ENCODE assay signal across 8 cellular contexts in genomic region chr18:741931-742512, GRCh38. TPM values are rescaled to one million over a fixed set of nuclear protein-coding genes. Genes with fewer than 3 reads are reported as not detected.
DNase-seq lines count a peak whose midpoint lies in the region; ATAC-seq, FAIRE-seq and TF ChIP-seq lines count a peak whose summit lies in the region.

No MANE protein-coding gene starts in this region.

- intact Hi-C loops in K562 (cut with micrococcal nuclease) = loop anchor here (1.0 to 10.0 kb wide), 3 partner anchors 72 to 117 kb away; no protein-coding TSS in a partner anchor

- TF ChIP-seq CTCF in C4-2B (conservative IDR thresholded peaks at IDR 0.05) (peak; percentile 86), K562 (IDR thresholded peaks at IDR 0.05 in 2 of 3, conservative IDR thresholded peaks at IDR 0.05 in 1 of 3; ENCODE audit: insufficient read depth in 2 of 3, low read depth in 1 of 3, low read length in 3 of 3) (peak; percentile 69 to 92 (median 70); a peak in 5 of 6 replicates), suprapubic skin (IDR thresholded peaks at IDR 0.05) (peak; percentile 58 to 71)

- peaks cover 8% of the 10 kb centered on the region; the same call in 2 of the 3 replicates for H3K79me2 ChIP-seq in K562 (ENCODE audit: control insufficient read depth, insufficient read depth, low read length)

- no peaks in the 10 kb centered on the region for H4K20me1 ChIP-seq in K562 (replicated peaks; ENCODE audit: control insufficient read depth, insufficient read depth, low read length)

- H2AFZ ChIP-seq in K562 (ENCODE audit: low read depth, low read length) = no peak overlapping the region

- POLR2A ChIA-PET in K562 (lab: Yijun Ruan, JAX) = interaction anchor here (0.7 to 1.5 kb wide), 2 partner anchors 71 to 112 kb away, joined by 3 read pairs; no protein-coding TSS in a partner anchor

- no TSS peak for BruUV-seq in K562 (replicated peaks; lab: Mats Ljungman, UMichigan)

- TF ChIP-seq POLR2A in K562 (conservative IDR thresholded peaks at IDR 0.05) (no peak), suprapubic skin (IDR thresholded peaks at IDR 0.05) (no peak)

- H3K9me1 ChIP-seq in K562 (ENCODE audit: control insufficient read depth, insufficient read depth, low read length) = no peaks in the 10 kb centered on the region

- H3K4me1 ChIP-seq in K562 (replicated peaks in 1 of 2; ENCODE audit: control insufficient read depth in 2 of 2, insufficient read depth in 2 of 2, low read length in 2 of 2) = no peaks in the 10 kb centered on the region
- no peaks in the 10 kb centered on the region for H3K4me1 ChIP-seq in suprapubic skin

- TF ChIP-seq EP300 in K562 (IDR thresholded peaks at IDR 0.05; ENCODE audit: low read length) = no peak
- no peak for TF ChIP-seq EP300 in suprapubic skin (IDR thresholded peaks at IDR 0.05)

- H3K27ac ChIP-seq in C4-2B (no peak overlapping the region), K562 (ENCODE audit: extremely low read depth, low read depth, low read length) (no peak overlapping the region), suprapubic skin (no peak overlapping the region)

- peak; percentile 76 for FAIRE-seq in K562 (lab: Jason Lieb, UNC)

- H3K36me3 ChIP-seq in K562 (ENCODE audit: control insufficient read depth, insufficient read depth, low read length) (peaks cover 95% of the 10 kb centered on the region), suprapubic skin (peaks cover 41% of the 10 kb centered on the region)

- peak; percentile 10 for DNase-seq in NCI-H526 treated with DMSO at 0.1 percent for 48 hours (lab: John Stamatoyannopoulos, UW)
- DNase-seq in K562 (ENCODE audit: extremely low read depth in 1 of 4, low spot score in 3 of 4) = peak; percentile 58 to 69 (median 66)
- peak; percentile 59 for DNase-seq in inferior parietal cortex (ENCODE audit: extremely low spot score)
- DNase-seq in suprapubic skin (ENCODE audit: low spot score in 2 of 2) = no peak
- DNase-seq in activated T-cell treated with anti-CD3 and anti-CD28 coated beads, Interleukin-2, amount 50 U/mL, for 1 hour = no peak

- H3K9me3 ChIP-seq in K562 (replicated peaks; ENCODE audit: control insufficient read depth, insufficient read depth, low read depth, low read length) = no peaks in the 10 kb centered on the region
- H3K9me3 ChIP-seq in suprapubic skin = no peaks in the 10 kb centered on the region

- H3K4me2 ChIP-seq in K562 (ENCODE audit: insufficient read depth, low read length) = no peak overlapping the region

- no peaks in the 10 kb centered on the region for H3K27me3 ChIP-seq in K562 (ENCODE audit: control insufficient read depth in 2 of 2, insufficient read depth in 2 of 2, low read length in 2 of 2)
- H3K27me3 ChIP-seq in suprapubic skin = no peaks in the 10 kb centered on the region

- H3K4me3 ChIP-seq in K562 (no peak overlapping the region), suprapubic skin (no peak overlapping the region)

- in situ Hi-C loops in K562 (cut with MboI) = loop anchor here (5.0 kb wide), 1 partner anchor 90 kb away; no protein-coding TSS in a partner anchor

- H3K9ac ChIP-seq in K562 (ENCODE audit: insufficient read depth in 1 of 2, low read depth in 2 of 2, low read length in 2 of 2) = no peak overlapping the region

- peak; percentile 84 for ATAC-seq in GM18861 (IDR thresholded peaks at IDR 0.05; ENCODE audit: unreplicated experiment)
- peak; percentile 63 for ATAC-seq in HG03108 (IDR thresholded peaks at IDR 0.05; ENCODE audit: unreplicated experiment)
- ATAC-seq in K562 = peak; percentile 90

- TF ChIP-seq RAD21 in K562 (CRISPR knock-in tag; conservative IDR thresholded peaks at IDR 0.05 in 1 of 2, IDR thresholded peaks at IDR 0.05 in 1 of 2) = peak; percentile 96 to 97

- CTCF ChIA-PET in K562 (lab: Yijun Ruan, JAX; ENCODE audit: low intra/inter-chr PET ratio) = interaction anchor here (0.6 to 3.1 kb wide), 7 partner anchors 73 to 118 kb away, joined by 3 to 61 read pairs (median 4); no protein-coding TSS in a partner anchor

TF ChIP-seq in K562, 482 proteins besides CTCF, POLR2A, EP300 and RAD21 (continues in another document):
- TF ChIP-seq ZNF766 (CRISPR knock-in tag; conservative IDR thresholded peaks at IDR 0.05) = 0 out of 2 replicates have a peak, but pooled peaks have one; percentile 25
- peak; percentile 52; the same call in 1 of the 2 replicates for TF ChIP-seq ILF3 (IDR thresholded peaks at IDR 0.05; ENCODE audit: borderline replicate concordance)
- no peak for TF ChIP-seq ZNF668 (CRISPR knock-in tag; IDR thresholded peaks at IDR 0.05)
- TF ChIP-seq E2F1 (CRISPR knock-in tag; IDR thresholded peaks at IDR 0.05) = no peak
- TF ChIP-seq PYGO2 (tag; IDR thresholded peaks at IDR 0.05) = no peak
- TF ChIP-seq CREB5 (CRISPR knock-in tag; IDR thresholded peaks at IDR 0.05) = no peak

RNA-seq across cellular contexts. Expression of gene ENOSF1, which starts 29.6 kb away (rescaled TPM):
- 450 and 471 TPM in 2 replicates for total RNA-seq in K562 (2011; cell fraction: chromatin; rRNA removed; ENCODE audit: low replicate concordance)
- 248 and 273 TPM in 2 replicates for total RNA-seq in K562 (2011; cell fraction: nucleolus; rRNA removed)
- total RNA-seq in K562 (2011; cell fraction: nucleoplasm; rRNA removed) = 343 and 442 TPM in 2 replicates
- total RNA-seq in K562 (2014; rRNA removed) = 36.0 and 42.2 TPM in 2 replicates
- 48.0 and 49.8 TPM in 2 replicates for total RNA-seq in K562 (2014; rRNA removed; fragmentation: Illumina TruSeq; extraction: Trizol)
- 40.5 and 44.5 TPM in 2 replicates for total RNA-seq in K562 (2015; rRNA removed; fragmentation: Illumina TruSeq; extraction: Trizol)
- 60.0 and 66.4 TPM in 2 replicates for total RNA-seq in K562 (2021)
- 46.5 and 50.9 TPM in 2 replicates for polyA plus RNA-seq in K562 (2011; rRNA removed)
- polyA plus RNA-seq in K562 (2011; cell fraction: cytosol; rRNA removed) = 18.7 and 22.2 TPM in 2 replicates
- polyA plus RNA-seq in K562 (2011; cell fraction: nucleus; rRNA removed) = 202 and 262 TPM in 2 replicates
- 37.6 and 66.2 TPM in 2 replicates for polyA plus RNA-seq in K562 (2012)
- 49.4 and 57.3 TPM in 2 replicates for polyA plus RNA-seq in K562 (2014; fragmentation: Illumina TruSeq; extraction: Trizol)
- 10 to 100 TPM; 15.5 to 20.0 TPM for polyA plus RNA-seq in K562 (2014; fragmentation: Nextera tagmentation; extraction: Ambion mirVana)
- polyA plus RNA-seq in K562 (2014; rRNA removed) = 54.0 and 60.1 TPM in 2 replicates
- 74.8 and 77.4 TPM in 2 replicates for polyA minus RNA-seq in K562 (2011; rRNA and poly(A)+ RNA removed)
- 26.4 and 36.0 TPM in 2 replicates for polyA minus RNA-seq in K562 (2011; cell fraction: cytosol; rRNA and poly(A)+ RNA removed)
- 100 and 101 TPM in 2 replicates for polyA minus RNA-seq in K562 (2011; cell fraction: nucleus; rRNA and poly(A)+ RNA removed)
- 100 to 1,000 TPM in 1 of 4 donors, 10 to 100 TPM in 3; 31.8 to 159 (median 64.3) TPM for total RNA-seq in suprapubic skin

Comparison
In these comparisons a context has a peak if more than half of its experiments do, and no peak if none do; other contexts are left out.
1. DNase-seq: peak in NCI-H526 treated with DMSO at 0.1 percent for 48 hours (single experiment), K562 (4 of 4) and inferior parietal cortex (single experiment); none in suprapubic skin (0 of 2) and activated T-cell treated with anti-CD3 and anti-CD28 coated beads, Interleukin-2, amount 50 U/mL, for 1 hour (single experiment).
2. Peak in every context shown above with its lines, with median percentiles within 50 percentile points of each other: CTCF ChIP-seq and ATAC-seq.